24 cellular contexts compared by ENCODE assay signal in the genomic region with DNA sequence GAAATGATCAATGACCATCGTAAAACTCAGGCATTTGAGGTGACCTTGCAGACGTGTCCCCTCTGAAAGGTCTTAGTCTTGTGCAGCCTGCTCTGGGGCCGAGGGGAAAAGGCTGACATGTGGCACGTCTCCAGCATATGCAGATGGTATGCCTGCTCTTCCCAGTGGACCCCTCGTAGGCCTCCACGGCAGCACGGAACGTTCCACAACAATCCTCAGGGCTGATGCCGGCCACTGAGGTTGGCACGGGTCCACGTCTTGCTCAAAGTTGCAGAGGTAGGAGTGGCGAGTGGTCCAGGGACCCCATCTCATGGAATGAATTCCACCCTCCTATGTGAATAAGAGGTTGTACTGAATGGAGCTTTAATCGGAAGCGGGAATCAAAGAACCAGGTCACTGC.
"Had no signal": no experiment of that assay in that cellular context is flagged by ENCODE, and none has a peak within 500 bp of the region (broad histone marks: within the 10 kb centered on the region; RNA-seq: fewer than 3 reads in every experiment).

No MANE protein-coding gene starts in this region.

- H3K4me1 ChIP-seq: parathyroid adenoma, right lobe of liver, transverse colon, upper lobe of right lung, uterus had no signal

- H3K9me3 ChIP-seq: esophagus squamous epithelium, neutrophil, right lobe of liver, suprapubic skin, transverse colon, upper lobe of right lung, uterus had no signal

- H3K36me3 Mint-ChIP-seq: naive thymus-derived CD8-positive, alpha-beta T cell had no signal

- H3K4me2 ChIP-seq: hepatocyte, smooth muscle cell had no signal

- H3K27me3 ChIP-seq: esophagus squamous epithelium, hepatocyte, right lobe of liver, suprapubic skin, transverse colon, upper lobe of right lung, uterus had no signal

- H3K79me2 ChIP-seq: hepatocyte, parathyroid adenoma had no signal

- H3K27ac Mint-ChIP-seq: progenitor cell of endocrine pancreas; stimulated activated naive CD8-positive, alpha-beta T cell treated with anti-CD3 and anti-CD28 coated beads, Interleukin-15, amount 100 ng/mL, for 72 hours had no signal

- ATAC-seq: naive thymus-derived CD8-positive, alpha-beta T cell; right lobe of liver; stimulated activated naive CD8-positive, alpha-beta T cell treated with anti-CD3 and anti-CD28 coated beads, Interleukin-15, amount 100 ng/mL, for 72 hours; upper lobe of right lung had no signal

- H3K36me3 ChIP-seq: esophagus squamous epithelium, neutrophil, right lobe of liver, suprapubic skin, transverse colon, upper lobe of right lung, uterus had no signal

- H3K9me3 Mint-ChIP-seq: naive thymus-derived CD8-positive, alpha-beta T cell; stimulated activated naive CD8-positive, alpha-beta T cell treated with anti-CD3 and anti-CD28 coated beads, Interleukin-15, amount 100 ng/mL, for 72 hours had no signal

- H2AFZ ChIP-seq: hepatocyte, parathyroid adenoma had no signal

- H3K9ac ChIP-seq: parathyroid adenoma had no signal

- H3K4me3 Mint-ChIP-seq: naive thymus-derived CD8-positive, alpha-beta T cell; stimulated activated naive CD8-positive, alpha-beta T cell treated with anti-CD3 and anti-CD28 coated beads, Interleukin-15, amount 100 ng/mL, for 72 hours had no signal

- H3K4me3 ChIP-seq: coronary artery, esophagus squamous epithelium, hepatocyte, right lobe of liver, smooth muscle cell, suprapubic skin, transverse colon, upper lobe of right lung, uterus had no signal

- DNase-seq: dermis blood vessel endothelial cell; effector memory CD4-positive, alpha-beta T cell; erythroblast; esophagus squamous epithelium; foreskin melanocyte; mesenchymal stem cell; naive thymus-derived CD8-positive, alpha-beta T cell; stimulated activated CD4-positive, alpha-beta T cell treated with anti-CD3 and anti-CD28 coated beads, Interleukin-12 subunit alpha, Interleukin-12 subunit beta, amount 100 ng/mL, for 4 hours; stimulated activated CD4-positive, alpha-beta T cell treated with anti-CD3 and anti-CD28 coated beads, Interleukin-1b, Interleukin-23, amount 100 ng/mL, for 48 hours; stimulated activated CD4-positive, alpha-beta T cell treated with anti-CD3 and anti-CD28 coated beads, Interleukin-4, amount 100 ng/mL, for 1 hour; stimulated activated CD8-positive, alpha-beta memory T cell treated with anti-CD3 and anti-CD28 coated beads, Interleukin-4, amount 100 ng/mL, for 48 hours; stimulated activated naive CD4-positive, alpha-beta T cell; stimulated activated naive CD8-positive, alpha-beta T cell treated with anti-CD3 and anti-CD28 coated beads, Interleukin-15, amount 100 ng/mL, for 72 hours; transverse colon; upper lobe of right lung; uterus had no signal

- H3K27ac ChIP-seq: coronary artery, esophagus squamous epithelium, hepatocyte, neutrophil, parathyroid adenoma, right lobe of liver, suprapubic skin, transverse colon, upper lobe of right lung, uterus had no signal
